ENCODE assay signal across 1 cellular context in the genomic region with DNA sequence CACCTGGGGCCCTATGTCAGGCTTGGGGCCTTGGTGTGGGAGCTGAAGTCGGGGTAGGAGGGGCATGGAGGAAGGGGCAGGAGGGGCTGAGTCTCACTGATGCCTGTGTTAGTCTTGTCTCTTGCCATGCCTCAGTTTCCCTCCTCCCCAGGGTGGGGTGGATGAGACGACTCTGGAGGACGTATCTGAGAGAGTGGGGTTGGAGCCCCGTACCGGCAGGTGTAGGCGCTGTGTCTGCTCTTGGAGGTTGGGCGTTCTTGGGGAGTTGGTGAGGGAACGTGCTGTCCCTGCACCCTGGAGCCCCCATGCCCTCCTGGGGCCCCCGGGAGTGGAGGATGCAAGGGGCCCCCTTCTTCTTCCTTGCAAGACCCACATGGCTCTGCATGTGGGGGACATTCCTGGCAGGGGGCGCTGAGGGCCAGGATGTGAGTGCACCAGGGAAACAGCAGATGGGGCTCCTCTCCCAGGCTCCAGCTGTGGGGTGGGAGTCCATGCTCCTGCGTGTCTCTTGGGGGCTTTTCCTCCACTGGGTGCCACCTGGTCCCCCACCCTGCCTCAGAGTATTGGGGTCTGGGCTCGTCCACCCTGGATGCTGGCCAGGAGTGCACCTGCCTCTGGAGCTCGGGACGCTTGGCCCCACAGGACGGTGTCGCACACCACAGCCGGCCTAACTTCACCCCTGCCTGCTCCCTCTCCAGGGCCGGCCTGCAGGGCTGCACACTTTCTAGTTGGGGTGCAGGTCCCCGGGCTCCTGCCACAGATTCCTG.
TF ChIP-seq lines count a peak whose summit lies in the region.

No MANE protein-coding gene starts in this region.

TF ChIP-seq in HepG2, 621 proteins besides CTCF, POLR2A, EP300 and RAD21 (continues in another document):
- TF ChIP-seq XRCC5 (optimal IDR thresholded peaks at IDR 0.05; ENCODE audit: low read length) (peak; percentile 46), TEAD3 (CRISPR knock-in tag; optimal IDR thresholded peaks at IDR 0.05; ENCODE audit: borderline replicate concordance) (peak; percentile 89), AHR (CRISPR knock-in tag; IDR thresholded peaks at IDR 0.05) (0 out of 2 replicates have a peak, but pooled peaks have one; percentile 12), ZFY (CRISPR knock-in tag; IDR thresholded peaks at IDR 0.05) (peak; percentile 10; the same call in 1 of the 2 replicates), GATAD2A (CRISPR knock-in tag; IDR thresholded peaks at IDR 0.05) (no peak), ZNF354B (CRISPR knock-in tag; IDR thresholded peaks at IDR 0.05) (0 out of 2 replicates have a peak, but pooled peaks have one; percentile 27), ZFP41 (CRISPR knock-in tag; IDR thresholded peaks at IDR 0.05; ENCODE audit: borderline replicate concordance) (no peak), ZNF850 (CRISPR knock-in tag; conservative IDR thresholded peaks at IDR 0.05) (no peak), ATF1 (CRISPR knock-in tag; IDR thresholded peaks at IDR 0.05) (no peak), TAF1 (CRISPR knock-in tag; IDR thresholded peaks at IDR 0.05) (no peak), ZNF432 (CRISPR knock-in tag; IDR thresholded peaks at IDR 0.05; ENCODE audit: borderline replicate concordance) (no peak), ZNF367 (CRISPR knock-in tag; IDR thresholded peaks at IDR 0.05; ENCODE audit: borderline replicate concordance) (no peak), STAG1 (CRISPR knock-in tag; IDR thresholded peaks at IDR 0.05) (peak; percentile 89), REPIN1 (CRISPR knock-in tag; IDR thresholded peaks at IDR 0.05; ENCODE audit: borderline replicate concordance, low read depth) (peak; percentile 24; the same call in 1 of the 2 replicates), ZBTB7B (CRISPR knock-in tag; IDR thresholded peaks at IDR 0.05) (peak; percentile 74), TP53 (CRISPR knock-in tag; conservative IDR thresholded peaks at IDR 0.05) (no peak), ZNF441 (CRISPR knock-in tag; IDR thresholded peaks at IDR 0.05; ENCODE audit: borderline replicate concordance) (no peak), ZNF256 (CRISPR knock-in tag; conservative IDR thresholded peaks at IDR 0.05) (no peak), SOX13 (IDR thresholded peaks at IDR 0.05) (no peak), SOX13 (CRISPR knock-in tag; conservative IDR thresholded peaks at IDR 0.05 in 1 of 2, IDR thresholded peaks at IDR 0.05 in 1 of 2) (no peak), NPAS2 (CRISPR knock-in tag; IDR thresholded peaks at IDR 0.05; ENCODE audit: borderline replicate concordance) (no peak), ZSCAN31 (CRISPR knock-in tag; IDR thresholded peaks at IDR 0.05; ENCODE audit: low read depth) (no peak), SRY (CRISPR knock-in tag; IDR thresholded peaks at IDR 0.05) (no peak), ZSCAN25 (CRISPR knock-in tag; IDR thresholded peaks at IDR 0.05) (peak; percentile 97), ARNT (IDR thresholded peaks at IDR 0.05) (no peak)
- TF ChIP-seq, protein P1, sequence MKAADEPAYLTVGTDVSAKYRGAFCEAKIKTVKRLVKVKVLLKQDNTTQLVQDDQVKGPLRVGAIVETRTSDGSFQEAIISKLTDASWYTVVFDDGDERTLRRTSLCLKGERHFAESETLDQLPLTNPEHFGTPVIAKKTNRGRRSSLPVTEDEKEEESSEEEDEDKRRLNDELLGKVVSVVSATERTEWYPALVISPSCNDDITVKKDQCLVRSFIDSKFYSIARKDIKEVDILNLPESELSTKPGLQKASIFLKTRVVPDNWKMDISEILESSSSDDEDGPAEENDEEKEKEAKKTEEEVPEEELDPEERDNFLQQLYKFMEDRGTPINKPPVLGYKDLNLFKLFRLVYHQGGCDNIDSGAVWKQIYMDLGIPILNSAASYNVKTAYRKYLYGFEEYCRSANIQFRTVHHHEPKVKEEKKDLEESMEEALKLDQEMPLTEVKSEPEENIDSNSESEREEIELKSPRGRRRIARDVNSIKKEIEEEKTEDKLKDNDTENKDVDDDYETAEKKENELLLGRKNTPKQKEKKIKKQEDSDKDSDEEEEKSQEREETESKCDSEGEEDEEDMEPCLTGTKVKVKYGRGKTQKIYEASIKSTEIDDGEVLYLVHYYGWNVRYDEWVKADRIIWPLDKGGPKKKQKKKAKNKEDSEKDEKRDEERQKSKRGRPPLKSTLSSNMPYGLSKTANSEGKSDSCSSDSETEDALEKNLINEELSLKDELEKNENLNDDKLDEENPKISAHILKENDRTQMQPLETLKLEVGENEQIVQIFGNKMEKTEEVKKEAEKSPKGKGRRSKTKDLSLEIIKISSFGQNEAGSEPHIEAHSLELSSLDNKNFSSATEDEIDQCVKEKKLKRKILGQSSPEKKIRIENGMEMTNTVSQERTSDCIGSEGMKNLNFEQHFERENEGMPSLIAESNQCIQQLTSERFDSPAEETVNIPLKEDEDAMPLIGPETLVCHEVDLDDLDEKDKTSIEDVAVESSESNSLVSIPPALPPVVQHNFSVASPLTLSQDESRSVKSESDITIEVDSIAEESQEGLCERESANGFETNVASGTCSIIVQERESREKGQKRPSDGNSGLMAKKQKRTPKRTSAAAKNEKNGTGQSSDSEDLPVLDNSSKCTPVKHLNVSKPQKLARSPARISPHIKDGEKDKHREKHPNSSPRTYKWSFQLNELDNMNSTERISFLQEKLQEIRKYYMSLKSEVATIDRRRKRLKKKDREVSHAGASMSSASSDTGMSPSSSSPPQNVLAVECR (CRISPR knock-in tag; IDR thresholded peaks at IDR 0.05; ENCODE audit: borderline replicate concordance): no peak
- TF ChIP-seq, protein P2, sequence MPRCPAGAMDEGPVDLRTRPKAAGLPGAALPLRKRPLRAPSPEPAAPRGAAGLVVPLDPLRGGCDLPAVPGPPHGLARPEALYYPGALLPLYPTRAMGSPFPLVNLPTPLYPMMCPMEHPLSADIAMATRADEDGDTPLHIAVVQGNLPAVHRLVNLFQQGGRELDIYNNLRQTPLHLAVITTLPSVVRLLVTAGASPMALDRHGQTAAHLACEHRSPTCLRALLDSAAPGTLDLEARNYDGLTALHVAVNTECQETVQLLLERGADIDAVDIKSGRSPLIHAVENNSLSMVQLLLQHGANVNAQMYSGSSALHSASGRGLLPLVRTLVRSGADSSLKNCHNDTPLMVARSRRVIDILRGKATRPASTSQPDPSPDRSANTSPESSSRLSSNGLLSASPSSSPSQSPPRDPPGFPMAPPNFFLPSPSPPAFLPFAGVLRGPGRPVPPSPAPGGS (CRISPR knock-in tag; IDR thresholded peaks at IDR 0.05): no peak
- TF ChIP-seq, protein P3, sequence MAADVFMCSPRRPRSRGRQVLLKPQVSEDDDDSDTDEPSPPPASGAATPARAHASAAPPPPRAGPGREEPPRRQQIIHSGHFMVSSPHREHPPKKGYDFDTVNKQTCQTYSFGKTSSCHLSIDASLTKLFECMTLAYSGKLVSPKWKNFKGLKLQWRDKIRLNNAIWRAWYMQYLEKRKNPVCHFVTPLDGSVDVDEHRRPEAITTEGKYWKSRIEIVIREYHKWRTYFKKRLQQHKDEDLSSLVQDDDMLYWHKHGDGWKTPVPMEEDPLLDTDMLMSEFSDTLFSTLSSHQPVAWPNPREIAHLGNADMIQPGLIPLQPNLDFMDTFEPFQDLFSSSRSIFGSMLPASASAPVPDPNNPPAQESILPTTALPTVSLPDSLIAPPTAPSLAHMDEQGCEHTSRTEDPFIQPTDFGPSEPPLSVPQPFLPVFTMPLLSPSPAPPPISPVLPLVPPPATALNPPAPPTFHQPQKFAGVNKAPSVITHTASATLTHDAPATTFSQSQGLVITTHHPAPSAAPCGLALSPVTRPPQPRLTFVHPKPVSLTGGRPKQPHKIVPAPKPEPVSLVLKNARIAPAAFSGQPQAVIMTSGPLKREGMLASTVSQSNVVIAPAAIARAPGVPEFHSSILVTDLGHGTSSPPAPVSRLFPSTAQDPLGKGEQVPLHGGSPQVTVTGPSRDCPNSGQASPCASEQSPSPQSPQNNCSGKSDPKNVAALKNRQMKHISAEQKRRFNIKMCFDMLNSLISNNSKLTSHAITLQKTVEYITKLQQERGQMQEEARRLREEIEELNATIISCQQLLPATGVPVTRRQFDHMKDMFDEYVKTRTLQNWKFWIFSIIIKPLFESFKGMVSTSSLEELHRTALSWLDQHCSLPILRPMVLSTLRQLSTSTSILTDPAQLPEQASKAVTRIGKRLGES (CRISPR knock-in tag; IDR thresholded peaks at IDR 0.05; ENCODE audit: borderline replicate concordance): no peak
- TF ChIP-seq, protein P4, sequence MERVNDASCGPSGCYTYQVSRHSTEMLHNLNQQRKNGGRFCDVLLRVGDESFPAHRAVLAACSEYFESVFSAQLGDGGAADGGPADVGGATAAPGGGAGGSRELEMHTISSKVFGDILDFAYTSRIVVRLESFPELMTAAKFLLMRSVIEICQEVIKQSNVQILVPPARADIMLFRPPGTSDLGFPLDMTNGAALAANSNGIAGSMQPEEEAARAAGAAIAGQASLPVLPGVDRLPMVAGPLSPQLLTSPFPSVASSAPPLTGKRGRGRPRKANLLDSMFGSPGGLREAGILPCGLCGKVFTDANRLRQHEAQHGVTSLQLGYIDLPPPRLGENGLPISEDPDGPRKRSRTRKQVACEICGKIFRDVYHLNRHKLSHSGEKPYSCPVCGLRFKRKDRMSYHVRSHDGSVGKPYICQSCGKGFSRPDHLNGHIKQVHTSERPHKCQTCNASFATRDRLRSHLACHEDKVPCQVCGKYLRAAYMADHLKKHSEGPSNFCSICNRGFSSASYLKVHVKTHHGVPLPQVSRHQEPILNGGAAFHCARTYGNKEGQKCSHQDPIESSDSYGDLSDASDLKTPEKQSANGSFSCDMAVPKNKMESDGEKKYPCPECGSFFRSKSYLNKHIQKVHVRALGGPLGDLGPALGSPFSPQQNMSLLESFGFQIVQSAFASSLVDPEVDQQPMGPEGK (CRISPR knock-in tag; IDR thresholded peaks at IDR 0.05): peak; percentile 64
- TF ChIP-seq, protein P5, sequence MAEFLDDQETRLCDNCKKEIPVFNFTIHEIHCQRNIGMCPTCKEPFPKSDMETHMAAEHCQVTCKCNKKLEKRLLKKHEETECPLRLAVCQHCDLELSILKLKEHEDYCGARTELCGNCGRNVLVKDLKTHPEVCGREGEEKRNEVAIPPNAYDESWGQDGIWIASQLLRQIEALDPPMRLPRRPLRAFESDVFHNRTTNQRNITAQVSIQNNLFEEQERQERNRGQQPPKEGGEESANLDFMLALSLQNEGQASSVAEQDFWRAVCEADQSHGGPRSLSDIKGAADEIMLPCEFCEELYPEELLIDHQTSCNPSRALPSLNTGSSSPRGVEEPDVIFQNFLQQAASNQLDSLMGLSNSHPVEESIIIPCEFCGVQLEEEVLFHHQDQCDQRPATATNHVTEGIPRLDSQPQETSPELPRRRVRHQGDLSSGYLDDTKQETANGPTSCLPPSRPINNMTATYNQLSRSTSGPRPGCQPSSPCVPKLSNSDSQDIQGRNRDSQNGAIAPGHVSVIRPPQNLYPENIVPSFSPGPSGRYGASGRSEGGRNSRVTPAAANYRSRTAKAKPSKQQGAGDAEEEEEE (CRISPR knock-in tag; IDR thresholded peaks at IDR 0.05; ENCODE audit: borderline replicate concordance): 0 out of 2 replicates have a peak, but pooled peaks have one; percentile 10
- TF ChIP-seq, protein P6, sequence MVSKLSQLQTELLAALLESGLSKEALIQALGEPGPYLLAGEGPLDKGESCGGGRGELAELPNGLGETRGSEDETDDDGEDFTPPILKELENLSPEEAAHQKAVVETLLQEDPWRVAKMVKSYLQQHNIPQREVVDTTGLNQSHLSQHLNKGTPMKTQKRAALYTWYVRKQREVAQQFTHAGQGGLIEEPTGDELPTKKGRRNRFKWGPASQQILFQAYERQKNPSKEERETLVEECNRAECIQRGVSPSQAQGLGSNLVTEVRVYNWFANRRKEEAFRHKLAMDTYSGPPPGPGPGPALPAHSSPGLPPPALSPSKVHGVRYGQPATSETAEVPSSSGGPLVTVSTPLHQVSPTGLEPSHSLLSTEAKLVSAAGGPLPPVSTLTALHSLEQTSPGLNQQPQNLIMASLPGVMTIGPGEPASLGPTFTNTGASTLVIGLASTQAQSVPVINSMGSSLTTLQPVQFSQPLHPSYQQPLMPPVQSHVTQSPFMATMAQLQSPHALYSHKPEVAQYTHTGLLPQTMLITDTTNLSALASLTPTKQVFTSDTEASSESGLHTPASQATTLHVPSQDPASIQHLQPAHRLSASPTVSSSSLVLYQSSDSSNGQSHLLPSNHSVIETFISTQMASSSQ (IDR thresholded peaks at IDR 0.05; ENCODE audit: low read depth): no peak
- TF ChIP-seq, protein P6 (CRISPR knock-in tag; IDR thresholded peaks at IDR 0.05; ENCODE audit: borderline replicate concordance): no peak
- TF ChIP-seq, protein P7, sequence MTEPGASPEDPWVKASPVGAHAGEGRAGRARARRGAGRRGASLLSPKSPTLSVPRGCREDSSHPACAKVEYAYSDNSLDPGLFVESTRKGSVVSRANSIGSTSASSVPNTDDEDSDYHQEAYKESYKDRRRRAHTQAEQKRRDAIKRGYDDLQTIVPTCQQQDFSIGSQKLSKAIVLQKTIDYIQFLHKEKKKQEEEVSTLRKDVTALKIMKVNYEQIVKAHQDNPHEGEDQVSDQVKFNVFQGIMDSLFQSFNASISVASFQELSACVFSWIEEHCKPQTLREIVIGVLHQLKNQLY (CRISPR knock-in tag; IDR thresholded peaks at IDR 0.05): no peak
- TF ChIP-seq, protein P8, sequence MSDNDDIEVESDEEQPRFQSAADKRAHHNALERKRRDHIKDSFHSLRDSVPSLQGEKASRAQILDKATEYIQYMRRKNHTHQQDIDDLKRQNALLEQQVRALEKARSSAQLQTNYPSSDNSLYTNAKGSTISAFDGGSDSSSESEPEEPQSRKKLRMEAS (IDR thresholded peaks at IDR 0.05): peak; percentile 19; the same call in 1 of the 2 replicates
